ENCODE assay signal across 1 cellular context in genomic region chr4:173448557-173448918, GRCh38.
TF ChIP-seq lines count a peak whose summit lies in the region.

No MANE protein-coding gene starts in this region.

TF ChIP-seq in SK-N-SH treated with all-trans-retinoic acid at 6 μM for 48 hours, 23 proteins besides CTCF, POLR2A, EP300 and RAD21 (continued from another document):
- peak; percentile 81 for TF ChIP-seq CREB5 (CRISPR knock-in tag; IDR thresholded peaks at IDR 0.05; ENCODE audit: low read depth)
- TF ChIP-seq POU6F1 (CRISPR knock-in tag; IDR thresholded peaks at IDR 0.05; ENCODE audit: borderline replicate concordance, low read depth) = 0 out of 2 replicates have a peak, but pooled peaks have one; percentile 11
- no peak for TF ChIP-seq GLIS3 (CRISPR knock-in tag; IDR thresholded peaks at IDR 0.05)
- no peak for TF ChIP-seq ZFP3 (CRISPR knock-in tag; IDR thresholded peaks at IDR 0.05)
- TF ChIP-seq TCF4 (CRISPR knock-in tag; IDR thresholded peaks at IDR 0.05; ENCODE audit: borderline replicate concordance) = no peak; the same call in 1 of the 2 replicates
- no peak; the same call in 1 of the 2 replicates for TF ChIP-seq ZFP30 (CRISPR knock-in tag; IDR thresholded peaks at IDR 0.05)
- TF ChIP-seq ISL1 (CRISPR knock-in tag; IDR thresholded peaks at IDR 0.05) = peak; percentile 56
- TF ChIP-seq ZNF8 (CRISPR knock-in tag; IDR thresholded peaks at IDR 0.05) = no peak
- TF ChIP-seq CSRNP3 (CRISPR knock-in tag; IDR thresholded peaks at IDR 0.05) = no peak
- TF ChIP-seq BACH2 (CRISPR knock-in tag; IDR thresholded peaks at IDR 0.05; ENCODE audit: borderline replicate concordance) = no peak
- no peak for TF ChIP-seq TOX (CRISPR knock-in tag; IDR thresholded peaks at IDR 0.05; ENCODE audit: borderline replicate concordance)
